1 cellular context compared by ENCODE assay signal in the genomic region with DNA sequence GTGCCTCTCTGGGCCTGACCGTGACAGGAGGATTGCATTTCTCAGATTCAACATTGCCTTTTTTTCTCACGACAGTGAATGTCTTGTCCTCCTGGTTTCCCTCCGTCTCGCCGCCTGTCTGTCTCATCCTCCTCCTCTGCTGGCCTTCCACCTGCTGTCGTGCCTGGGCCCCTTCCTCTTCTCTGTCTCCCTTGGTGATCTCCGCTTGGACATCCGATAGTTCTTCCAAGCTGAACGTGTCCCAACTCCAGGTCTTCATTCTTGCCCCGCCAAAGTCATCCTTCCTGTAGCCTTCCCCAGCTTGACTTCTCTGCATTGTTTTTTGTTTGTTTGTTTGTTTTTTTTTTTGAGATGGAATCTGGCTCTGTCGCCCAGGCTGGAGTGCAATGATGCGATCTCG.
TF ChIP-seq lines count a peak whose summit lies in the region.

No MANE protein-coding gene starts in this region.

TF ChIP-seq in WTC11, 78 proteins besides CTCF, POLR2A, EP300 and RAD21 (continued from another document):
- TF ChIP-seq, protein P1, sequence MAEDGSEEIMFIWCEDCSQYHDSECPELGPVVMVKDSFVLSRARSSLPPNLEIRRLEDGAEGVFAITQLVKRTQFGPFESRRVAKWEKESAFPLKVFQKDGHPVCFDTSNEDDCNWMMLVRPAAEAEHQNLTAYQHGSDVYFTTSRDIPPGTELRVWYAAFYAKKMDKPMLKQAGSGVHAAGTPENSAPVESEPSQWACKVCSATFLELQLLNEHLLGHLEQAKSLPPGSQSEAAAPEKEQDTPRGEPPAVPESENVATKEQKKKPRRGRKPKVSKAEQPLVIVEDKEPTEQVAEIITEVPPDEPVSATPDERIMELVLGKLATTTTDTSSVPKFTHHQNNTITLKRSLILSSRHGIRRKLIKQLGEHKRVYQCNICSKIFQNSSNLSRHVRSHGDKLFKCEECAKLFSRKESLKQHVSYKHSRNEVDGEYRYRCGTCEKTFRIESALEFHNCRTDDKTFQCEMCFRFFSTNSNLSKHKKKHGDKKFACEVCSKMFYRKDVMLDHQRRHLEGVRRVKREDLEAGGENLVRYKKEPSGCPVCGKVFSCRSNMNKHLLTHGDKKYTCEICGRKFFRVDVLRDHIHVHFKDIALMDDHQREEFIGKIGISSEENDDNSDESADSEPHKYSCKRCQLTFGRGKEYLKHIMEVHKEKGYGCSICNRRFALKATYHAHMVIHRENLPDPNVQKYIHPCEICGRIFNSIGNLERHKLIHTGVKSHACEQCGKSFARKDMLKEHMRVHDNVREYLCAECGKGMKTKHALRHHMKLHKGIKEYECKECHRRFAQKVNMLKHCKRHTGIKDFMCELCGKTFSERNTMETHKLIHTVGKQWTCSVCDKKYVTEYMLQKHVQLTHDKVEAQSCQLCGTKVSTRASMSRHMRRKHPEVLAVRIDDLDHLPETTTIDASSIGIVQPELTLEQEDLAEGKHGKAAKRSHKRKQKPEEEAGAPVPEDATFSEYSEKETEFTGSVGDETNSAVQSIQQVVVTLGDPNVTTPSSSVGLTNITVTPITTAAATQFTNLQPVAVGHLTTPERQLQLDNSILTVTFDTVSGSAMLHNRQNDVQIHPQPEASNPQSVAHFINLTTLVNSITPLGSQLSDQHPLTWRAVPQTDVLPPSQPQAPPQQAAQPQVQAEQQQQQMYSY (CRISPR knock-in tag; IDR thresholded peaks at IDR 0.05) = peak; percentile 78
